In genomic region chr3:192917258-192917507, GRCh38 we compare ENCODE assay signal across 8 cellular contexts. TPM values are rescaled to one million over a fixed set of nuclear protein-coding genes. Genes with fewer than 3 reads are reported as not detected.
DNase-seq lines count a peak whose midpoint lies in the region; ATAC-seq and TF ChIP-seq lines count a peak whose summit lies in the region.

No MANE protein-coding gene starts in this region.

- no peaks in the 10 kb centered on the region for H3K9me3 ChIP-seq in SK-N-MC (ENCODE audit: low read depth, low read length)
- H3K9me3 ChIP-seq in endocrine pancreas (ENCODE audit: control insufficient read depth, low read length), result no peaks in the 10 kb centered on the region
- H3K9me3 ChIP-seq in osteoblast (ENCODE audit: low read depth, low read length), result no peaks in the 10 kb centered on the region

- no peak for TF ChIP-seq CTCF in osteoblast (IDR thresholded peaks at IDR 0.05; ENCODE audit: extremely low read depth, low read depth, low read length)

- peak overlapping the region; percentile 96 for H3K4me2 ChIP-seq in osteoblast (ENCODE audit: insufficient read depth, low read length)

- DNase-seq in CD1c-positive myeloid dendritic cell (ENCODE audit: extremely low spot score) (peak; percentile 25), SK-N-MC (ENCODE audit: low read depth, low spot score) (no peak), osteoblast (ENCODE audit: insufficient read length, low spot score, missing footprints) (no peak), DMS114 treated with DMSO at 0.1 percent for 48 hours (lab: John Stamatoyannopoulos, UW; ENCODE audit: unreplicated experiment) (no peak)
- no peak for DNase-seq in stimulated activated CD4-positive, alpha-beta T cell treated with anti-CD3 and anti-CD28 coated beads, Interleukin-4, amount 100 ng/mL, for 1 hour

- H2AFZ ChIP-seq in osteoblast (ENCODE audit: low read length), result peak overlapping the region; percentile 83

- H3K4me3 ChIP-seq in SK-N-MC, result peak overlapping the region; percentile 98
- peak overlapping the region; percentile 68 for H3K4me3 ChIP-seq in endocrine pancreas (ENCODE audit: control insufficient read depth, insufficient read depth, low read length)
- H3K4me3 ChIP-seq in osteoblast (ENCODE audit: insufficient read depth, low read length), result peak overlapping the region; percentile 92

- H3K27me3 ChIP-seq in endocrine pancreas (ENCODE audit: control insufficient read depth, insufficient read depth, low read length), result no peaks in the 10 kb centered on the region
- H3K27me3 ChIP-seq in osteoblast (ENCODE audit: insufficient read depth, low read length), result no peaks in the 10 kb centered on the region

- H3K9ac ChIP-seq in SK-N-MC (ENCODE audit: insufficient read length) (peak overlapping the region; percentile 77), endocrine pancreas (ENCODE audit: control insufficient read depth, insufficient read depth, low read length) (peak overlapping the region; percentile 90)

- H3K4me1 ChIP-seq in endocrine pancreas (ENCODE audit: control insufficient read depth, insufficient read depth, low read length) (no peaks in the 10 kb centered on the region), osteoblast (ENCODE audit: insufficient read depth, low read length) (peaks cover 14% of the 10 kb centered on the region)

- H3K79me2 ChIP-seq in osteoblast (ENCODE audit: insufficient read depth, low read length), result peaks cover 37% of the 10 kb centered on the region

- H3K27ac ChIP-seq in SK-N-MC, result no peak overlapping the region; the same call in 1 of the 2 replicates
- peak overlapping the region; percentile 87 for H3K27ac ChIP-seq in osteoblast (ENCODE audit: low read depth, low read length)

- peaks cover 23% of the 10 kb centered on the region for H4K20me1 ChIP-seq in osteoblast (ENCODE audit: insufficient read depth, low read length)

- H3K36me3 ChIP-seq in SK-N-MC (ENCODE audit: insufficient read depth, low read length) (no peaks in the 10 kb centered on the region), endocrine pancreas (ENCODE audit: control insufficient read depth, insufficient read depth, low read length) (no peaks in the 10 kb centered on the region), osteoblast (ENCODE audit: insufficient read depth, low read length) (no peaks in the 10 kb centered on the region)

- ATAC-seq in GM21786 (IDR thresholded peaks at IDR 0.05; ENCODE audit: unreplicated experiment) (peak; percentile 4), HG03520 (IDR thresholded peaks at IDR 0.05; ENCODE audit: unreplicated experiment) (no peak)

RNA-seq across cellular contexts. Expression of gene MB21D2, which starts 0.5 kb away (rescaled TPM):
- 4.7 and 6.5 TPM in 2 replicates for total RNA-seq in osteoblast
